Comparison of ENCODE assay signal across 16 cellular contexts in genomic region chr6:120938164-120938875, GRCh38.
DNase-seq lines count a peak whose midpoint lies in the region; ATAC-seq lines count a peak whose summit lies in the region.
"Had no signal": no experiment of that assay in that cellular context is flagged by ENCODE, and none has a peak within 500 bp of the region (broad histone marks: within the 10 kb centered on the region; RNA-seq: fewer than 3 reads in every experiment).

No MANE protein-coding gene starts in this region.

- H3K9me2 ChIP-seq in Karpas-422 (replicated peaks; ENCODE audit: insufficient read depth, low read length) = no peaks in the 10 kb centered on the region

- H3K4me1 ChIP-seq in Karpas-422 (ENCODE audit: low read length) = peaks cover 17% of the 10 kb centered on the region
- H3K4me1 ChIP-seq: esophagus squamous epithelium had no signal

- H3K4me1 Mint-ChIP-seq in activated CD8-positive, alpha-beta T cell treated with anti-CD3 and anti-CD28 coated beads, Interleukin-2, amount 10 ng/mL, durations not matched to agents 7 days and 5 days (ENCODE audit: low read depth) = no peaks in the 10 kb centered on the region
- H3K4me1 Mint-ChIP-seq: nephron progenitor cell had no signal

- DNase-seq in NAMALWA (ENCODE audit: low spot score) = peak; percentile 7
- DNase-seq in NCI-H2107 (lab: John Stamatoyannopoulos, UW) = no peak
- no peak for DNase-seq in Karpas-422
- DNase-seq in activated CD8-positive, alpha-beta T cell treated with anti-CD3 and anti-CD28 coated beads, Interleukin-2, amount 10 ng/mL, durations not matched to agents 7 days and 5 days = no peak
- DNase-seq: activated T-cell treated with anti-CD3 and anti-CD28 coated beads for 4 hours; brain microvascular endothelial cell; esophagus squamous epithelium; HFFc6; NCI-H1417; nephron progenitor cell; stimulated activated CD4-positive, alpha-beta T cell treated with anti-CD3 and anti-CD28 coated beads, Interleukin-15, amount 100 ng/mL, for 24 hours; T-helper 9 cell had no signal

- no peaks in the 10 kb centered on the region for H3K36me3 Mint-ChIP-seq in activated CD8-positive, alpha-beta T cell treated with anti-CD3 and anti-CD28 coated beads, Interleukin-2, amount 10 ng/mL, durations not matched to agents 7 days and 5 days (ENCODE audit: low read depth)

- no peaks in the 10 kb centered on the region for H3K36me3 ChIP-seq in Karpas-422 (ENCODE audit: insufficient read depth, low read length)
- H3K36me3 ChIP-seq: brain microvascular endothelial cell, esophagus squamous epithelium had no signal

- no peak overlapping the region for H3K27ac Mint-ChIP-seq in activated CD8-positive, alpha-beta T cell treated with anti-CD3 and anti-CD28 coated beads, Interleukin-2, amount 10 ng/mL, durations not matched to agents 7 days and 5 days
- H3K27ac Mint-ChIP-seq: HFFc6, nephron progenitor cell had no signal

- H3K27me3 Mint-ChIP-seq in activated CD8-positive, alpha-beta T cell treated with anti-CD3 and anti-CD28 coated beads, Interleukin-2, amount 10 ng/mL, durations not matched to agents 7 days and 5 days (ENCODE audit: low read depth) = no peaks in the 10 kb centered on the region

- no peaks in the 10 kb centered on the region for H4K20me1 ChIP-seq in Karpas-422 (ENCODE audit: insufficient read depth, low read depth, low read length)

- no peak overlapping the region for H3K27ac ChIP-seq in Karpas-422 (ENCODE audit: low read length)
- H3K27ac ChIP-seq: brain microvascular endothelial cell, esophagus squamous epithelium had no signal

- ATAC-seq in GM18519 (IDR thresholded peaks at IDR 0.05; ENCODE audit: low FRiP score, unreplicated experiment) = peak; percentile 29
- peak; percentile 39 for ATAC-seq in GM21515 (IDR thresholded peaks at IDR 0.05; ENCODE audit: unreplicated experiment)
- ATAC-seq in HG03064 (IDR thresholded peaks at IDR 0.05; ENCODE audit: low read depth, unreplicated experiment) = peak; percentile 42
- no peak for ATAC-seq in GM18520 (IDR thresholded peaks at IDR 0.05; ENCODE audit: unreplicated experiment)
- no peak for ATAC-seq in activated CD8-positive, alpha-beta T cell treated with anti-CD3 and anti-CD28 coated beads, Interleukin-2, amount 10 ng/mL, durations not matched to agents 7 days and 5 days

- no peak overlapping the region for H3K4me2 ChIP-seq in Karpas-422 (ENCODE audit: low read depth, low read length, poor library complexity, severe bottlenecking)

- no peaks in the 10 kb centered on the region for H3K9me3 ChIP-seq in Karpas-422 (ENCODE audit: low read length)
- H3K9me3 ChIP-seq: esophagus squamous epithelium had no signal

- no peak overlapping the region for H3K4me3 ChIP-seq in Karpas-422 (ENCODE audit: low read length)
- H3K4me3 ChIP-seq: esophagus squamous epithelium had no signal

- H2AFZ ChIP-seq in Karpas-422 (ENCODE audit: low read length) = no peak overlapping the region

- H3K9me3 Mint-ChIP-seq in activated CD8-positive, alpha-beta T cell treated with anti-CD3 and anti-CD28 coated beads, Interleukin-2, amount 10 ng/mL, durations not matched to agents 7 days and 5 days (ENCODE audit: insufficient read depth) = no peaks in the 10 kb centered on the region
- H3K9me3 Mint-ChIP-seq: nephron progenitor cell had no signal

- H3K79me2 ChIP-seq in Karpas-422 (ENCODE audit: low read length) = no peaks in the 10 kb centered on the region

- H3K4me3 Mint-ChIP-seq in activated CD8-positive, alpha-beta T cell treated with anti-CD3 and anti-CD28 coated beads, Interleukin-2, amount 10 ng/mL, durations not matched to agents 7 days and 5 days = no peak overlapping the region
- H3K4me3 Mint-ChIP-seq: HFFc6, nephron progenitor cell had no signal

- CTCF ChIA-PET in activated CD8-positive, alpha-beta T cell treated with anti-CD3 and anti-CD28 coated beads, Interleukin-2, amount 10 ng/mL, durations not matched to agents 7 days and 5 days (lab: Charles Lee) = no interaction called here

- H3K9ac ChIP-seq in Karpas-422 (ENCODE audit: low read length) = no peak overlapping the region

- H3K27me3 ChIP-seq in Karpas-422 (ENCODE audit: low read length) = no peaks in the 10 kb centered on the region
- H3K27me3 ChIP-seq: brain microvascular endothelial cell, esophagus squamous epithelium had no signal

- POLR2A ChIA-PET in activated CD8-positive, alpha-beta T cell treated with anti-CD3 and anti-CD28 coated beads, Interleukin-2, amount 10 ng/mL, durations not matched to agents 7 days and 5 days (lab: Charles Lee) = no interaction called here

Comparison
In these comparisons a context has a peak if more than half of its experiments do, and no peak if none do; other contexts are left out.
1. ATAC-seq: peak in GM18519 (single experiment), GM21515 (single experiment) and HG03064 (single experiment); none in GM18520 (single experiment) and activated CD8-positive, alpha-beta T cell treated with anti-CD3 and anti-CD28 coated beads, Interleukin-2, amount 10 ng/mL, durations not matched to agents 7 days and 5 days (single experiment).